ENCODE assay signal across 8 cellular contexts in the genomic region with DNA sequence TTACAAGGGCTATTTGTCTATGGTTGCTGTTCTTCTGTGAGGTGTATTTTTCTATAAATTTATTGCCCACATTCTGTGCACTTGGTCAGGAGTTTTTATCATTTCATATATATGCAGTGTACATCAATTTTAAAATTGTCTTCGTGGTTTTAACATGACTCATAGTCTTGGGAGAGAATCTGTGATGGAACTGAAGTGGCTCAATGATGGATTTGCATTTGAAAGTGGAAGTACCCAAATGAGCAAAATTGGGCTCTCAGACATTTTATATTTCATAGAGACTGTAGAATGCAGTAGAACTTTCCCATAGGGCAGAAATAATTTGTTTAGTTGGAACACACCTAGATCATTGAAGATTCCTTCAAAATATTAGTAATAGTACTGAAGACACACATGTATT. TPM values are rescaled to one million over a fixed set of nuclear protein-coding genes. Genes with fewer than 3 reads are reported as not detected.
DNase-seq lines count a peak whose midpoint lies in the region; ATAC-seq, FAIRE-seq and TF ChIP-seq lines count a peak whose summit lies in the region.

No MANE protein-coding gene starts in this region.

- DNase-seq in RCC 7860 (ENCODE audit: low spot score) (peak; percentile 9), hepatic stellate cell (ENCODE audit: low spot score) (peak; percentile 27), GF-D8 (lab: John Stamatoyannopoulos, UW) (no peak), WERI-Rb-1 (no peak), HT-29 (ENCODE audit: low spot score) (no peak), heart right ventricle (no peak)

- no peak overlapping the region for H3K27ac ChIP-seq in WERI-Rb-1
- H3K27ac ChIP-seq in heart right ventricle, result no peak overlapping the region

- TF ChIP-seq CTCF in WERI-Rb-1 (IDR thresholded peaks at IDR 0.05; ENCODE audit: low read depth, low read length) (no peak), heart right ventricle (IDR thresholded peaks at IDR 0.05) (no peak)

- H3K4me3 ChIP-seq in WERI-Rb-1 (ENCODE audit: low read depth, low read length), result no peak overlapping the region
- no peak overlapping the region for H3K4me3 ChIP-seq in heart right ventricle

- H3K9me3 ChIP-seq in WERI-Rb-1 (ENCODE audit: severe bottlenecking), result no peaks in the 10 kb centered on the region
- no peaks in the 10 kb centered on the region for H3K9me3 ChIP-seq in heart right ventricle

- H3K36me3 ChIP-seq in WERI-Rb-1 (peaks cover 13% of the 10 kb centered on the region), heart right ventricle (peaks cover 0 to 24% (median 0%) of the 10 kb centered on the region in 9 donors)

- ATAC-seq in GM18868 (IDR thresholded peaks at IDR 0.05; ENCODE audit: unreplicated experiment) (peak; percentile 47), HG02938 (IDR thresholded peaks at IDR 0.05; ENCODE audit: unreplicated experiment) (peak; percentile 49), heart right ventricle (no peak)

- peaks cover 0 to 32% (median 23%) of the 10 kb centered on the region in 9 donors for H3K4me1 ChIP-seq in heart right ventricle

- FAIRE-seq in RCC 7860 (lab: Jason Lieb, UNC), result no peak

- 81 to 82% methylated on average over 1 of the region's 1 CpG for WGBS in heart right ventricle, 2 donors

- H3K27me3 ChIP-seq in WERI-Rb-1 (ENCODE audit: insufficient read depth, low read depth, severe bottlenecking) (no peaks in the 10 kb centered on the region), heart right ventricle (no peaks in the 10 kb centered on the region)

- intact Hi-C loops in heart right ventricle (cut with DNase I), result no loop called here

RNA-seq across cellular contexts. Expression of gene SCFD1, which starts 1.9 kb away (rescaled TPM):
- 30.6 and 41.0 TPM in 2 replicates for total RNA-seq in HT-29 (2014; rRNA removed; shearing (Covaris generic))
- 10 to 100 TPM; 40.1 to 59.9 (median 47.1) TPM for total RNA-seq in heart right ventricle
- 10 to 100 TPM; 40.2 to 98.6 TPM for polyA plus RNA-seq in heart right ventricle

Comparison
In these comparisons a context has a peak if more than half of its experiments do, and no peak if none do; other contexts are left out.
1. ATAC-seq: peak in GM18868 (single experiment) and HG02938 (single experiment); none in heart right ventricle (0 of 8).
2. DNase-seq: peak in RCC 7860 (single experiment) and hepatic stellate cell (single experiment); none in GF-D8 (single experiment), WERI-Rb-1 (single experiment), HT-29 (single experiment) and heart right ventricle (0 of 2).